Comparison of ENCODE assay signal across 18 cellular contexts in genomic region chr12:75636607-75637006, GRCh38.
A peak's percentile ranks its signal among the peaks of the same experiment; 100 is the strongest.
DNase-seq lines count a peak whose midpoint lies in the region; ATAC-seq and TF ChIP-seq lines count a peak whose summit lies in the region.
"Had no signal": no experiment of that assay in that cellular context is flagged by ENCODE, and none has a peak within 500 bp of the region (broad histone marks: within the 10 kb centered on the region; RNA-seq: fewer than 3 reads in every experiment).

No MANE protein-coding gene starts in this region.

- H3K36me3 ChIP-seq in brain microvascular endothelial cell (replicated peaks): no peaks in the 10 kb centered on the region

- no peak overlapping the region for H3K4me3 Mint-ChIP-seq in stimulated activated naive CD8-positive, alpha-beta T cell treated with anti-CD3 and anti-CD28 coated beads, Interleukin-15, Interleukin-2, amounts not matched to agents 100 ng/mL and 50 ng/mL, for 24 hours
- no peak overlapping the region for H3K4me3 Mint-ChIP-seq in stimulated activated naive CD8-positive, alpha-beta T cell treated with anti-CD3 and anti-CD28 coated beads, Interleukin-15, amount 100 ng/mL, for 72 hours
- H3K4me3 Mint-ChIP-seq: B cell; CD4-positive, alpha-beta T cell had no signal

- peak overlapping the region; percentile 42 for H3K27ac Mint-ChIP-seq in stimulated activated naive CD8-positive, alpha-beta T cell treated with anti-CD3 and anti-CD28 coated beads, Interleukin-15, Interleukin-2, amounts not matched to agents 100 ng/mL and 50 ng/mL, for 24 hours
- H3K27ac Mint-ChIP-seq in stimulated activated naive CD8-positive, alpha-beta T cell treated with anti-CD3 and anti-CD28 coated beads, Interleukin-15, amount 100 ng/mL, for 72 hours: no peak overlapping the region
- H3K27ac Mint-ChIP-seq: B cell; CD4-positive, alpha-beta T cell had no signal

- H3K9me3 Mint-ChIP-seq in stimulated activated naive CD8-positive, alpha-beta T cell treated with anti-CD3 and anti-CD28 coated beads, Interleukin-15, Interleukin-2, amounts not matched to agents 100 ng/mL and 50 ng/mL, for 24 hours: no peaks in the 10 kb centered on the region
- no peaks in the 10 kb centered on the region for H3K9me3 Mint-ChIP-seq in stimulated activated naive CD8-positive, alpha-beta T cell treated with anti-CD3 and anti-CD28 coated beads, Interleukin-15, amount 100 ng/mL, for 72 hours
- H3K9me3 Mint-ChIP-seq: CD4-positive, alpha-beta T cell had no signal

- H3K27me3 Mint-ChIP-seq in stimulated activated naive CD8-positive, alpha-beta T cell treated with anti-CD3 and anti-CD28 coated beads, Interleukin-15, Interleukin-2, amounts not matched to agents 100 ng/mL and 50 ng/mL, for 24 hours: peaks cover 6% of the 10 kb centered on the region
- H3K27me3 Mint-ChIP-seq in stimulated activated naive CD8-positive, alpha-beta T cell treated with anti-CD3 and anti-CD28 coated beads, Interleukin-15, amount 100 ng/mL, for 72 hours: peaks cover 26% of the 10 kb centered on the region
- H3K27me3 Mint-ChIP-seq: B cell had no signal

- no peak for DNase-seq in stimulated activated naive CD8-positive, alpha-beta T cell treated with anti-CD3 and anti-CD28 coated beads, Interleukin-15, amount 100 ng/mL, for 72 hours
- DNase-seq in NCI-H69 (lab: John Stamatoyannopoulos, UW) (peak; percentile 22), brain microvascular endothelial cell (no peak), hypothalamus (lab: John Stamatoyannopoulos, UW) (no peak)
- DNase-seq in stimulated activated CD4-positive, alpha-beta T cell treated with anti-CD3 and anti-CD28 coated beads, Interleukin-1b, Interleukin-23, amount 100 ng/mL, for 48 hours: no peak
- DNase-seq: CD4-positive, alpha-beta T cell; DMS79; Kasumi-1; NCI-H1436 treated with DMSO at 0.1 percent for 48 hours; NCI-H2081 treated with DMSO at 0.1 percent for 48 hours; NCI-H345; NCI-H526 treated with DMSO at 0.1 percent for 48 hours had no signal

- TF ChIP-seq CTCF in brain microvascular endothelial cell (IDR thresholded peaks at IDR 0.05; ENCODE audit: low read depth, low read length, missing control alignments): no peak

- peaks cover 49% of the 10 kb centered on the region for H3K4me1 Mint-ChIP-seq in stimulated activated naive CD8-positive, alpha-beta T cell treated with anti-CD3 and anti-CD28 coated beads, Interleukin-15, Interleukin-2, amounts not matched to agents 100 ng/mL and 50 ng/mL, for 24 hours (ENCODE audit: low read depth)
- H3K4me1 Mint-ChIP-seq in stimulated activated naive CD8-positive, alpha-beta T cell treated with anti-CD3 and anti-CD28 coated beads, Interleukin-15, amount 100 ng/mL, for 72 hours: peaks cover 42% of the 10 kb centered on the region

- in situ Hi-C loops in brain microvascular endothelial cell (cut with HindIII; ENCODE audit: low pct_ligation_motif_present, low sequenced_read_pairs): no loop called here

- no peak overlapping the region for H3K4me3 ChIP-seq in brain microvascular endothelial cell (ENCODE audit: low read depth, low read length)
- H3K4me3 ChIP-seq: GM12878, SK-N-MC had no signal

- ATAC-seq in stimulated activated naive CD8-positive, alpha-beta T cell treated with anti-CD3 and anti-CD28 coated beads, Interleukin-15, amount 100 ng/mL, for 72 hours: no peak
- no peak for ATAC-seq in HG02885 (IDR thresholded peaks at IDR 0.05; ENCODE audit: poor library complexity, unreplicated experiment)
- ATAC-seq: Right ventricle myocardium inferior had no signal

- H3K27me3 ChIP-seq in brain microvascular endothelial cell (replicated peaks): no peaks in the 10 kb centered on the region

- H3K36me3 Mint-ChIP-seq in stimulated activated naive CD8-positive, alpha-beta T cell treated with anti-CD3 and anti-CD28 coated beads, Interleukin-15, Interleukin-2, amounts not matched to agents 100 ng/mL and 50 ng/mL, for 24 hours (ENCODE audit: low read depth): no peaks in the 10 kb centered on the region

- peak overlapping the region; percentile 79 for H3K27ac ChIP-seq in brain microvascular endothelial cell
- H3K27ac ChIP-seq: SK-N-MC had no signal
